16 cellular contexts compared by ENCODE assay signal in genomic region chr13:37769078-37769477, GRCh38.
DNase-seq lines count a peak whose midpoint lies in the region; FAIRE-seq and TF ChIP-seq lines count a peak whose summit lies in the region.
"Had no signal": no experiment of that assay in that cellular context is flagged by ENCODE, and none has a peak within 500 bp of the region (broad histone marks: within the 10 kb centered on the region; RNA-seq: fewer than 3 reads in every experiment).

No MANE protein-coding gene starts in this region.

- TF ChIP-seq CTCF in fibroblast of the aortic adventitia (IDR thresholded peaks at IDR 0.05; ENCODE audit: insufficient read depth, low read length) = peak; percentile 14

- peak; percentile 9 for DNase-seq in RPMI8226
- no peak for DNase-seq in fibroblast of the aortic adventitia (ENCODE audit: low read depth)
- DNase-seq in dermis blood vessel endothelial cell = no peak
- DNase-seq in activated T-cell treated with anti-CD3 and anti-CD28 coated beads for 4 hours = no peak
- no peak for DNase-seq in GM19240 (ENCODE audit: insufficient read length, low spot score)
- no peak for DNase-seq in NK-92 (lab: John Stamatoyannopoulos, UW; ENCODE audit: unreplicated experiment)
- DNase-seq: activated CD8-positive, alpha-beta T cell treated with anti-CD3 and anti-CD28 coated beads, Interleukin-2, amount 10 ng/mL, durations not matched to agents 7 days and 5 days; activated naive CD4-positive, alpha-beta T cell treated with Interleukin-2 at 50 U/mL for 16 hours; cerebellar nuclear complex; KG1; Peyer's patch; right cardiac atrium; stimulated activated naive CD8-positive, alpha-beta T cell treated with anti-CD3 and anti-CD28 coated beads, Interleukin-15, Interleukin-2, amounts not matched to agents 100 U/mL and 50 U/mL, for 24 hours had no signal

- FAIRE-seq in A204.1 (lab: Jason Lieb, UNC) (peak; percentile 69), G401.6 (lab: Jason Lieb, UNC) (peak; percentile 36)
- FAIRE-seq: keratinocyte had no signal

- H3K4me3 ChIP-seq in fibroblast of the aortic adventitia (ENCODE audit: low read depth, low read length) = no peak overlapping the region
- H3K4me3 ChIP-seq: Peyer's patch had no signal
